ENCODE assay signal across 15 cellular contexts in the genomic region with DNA sequence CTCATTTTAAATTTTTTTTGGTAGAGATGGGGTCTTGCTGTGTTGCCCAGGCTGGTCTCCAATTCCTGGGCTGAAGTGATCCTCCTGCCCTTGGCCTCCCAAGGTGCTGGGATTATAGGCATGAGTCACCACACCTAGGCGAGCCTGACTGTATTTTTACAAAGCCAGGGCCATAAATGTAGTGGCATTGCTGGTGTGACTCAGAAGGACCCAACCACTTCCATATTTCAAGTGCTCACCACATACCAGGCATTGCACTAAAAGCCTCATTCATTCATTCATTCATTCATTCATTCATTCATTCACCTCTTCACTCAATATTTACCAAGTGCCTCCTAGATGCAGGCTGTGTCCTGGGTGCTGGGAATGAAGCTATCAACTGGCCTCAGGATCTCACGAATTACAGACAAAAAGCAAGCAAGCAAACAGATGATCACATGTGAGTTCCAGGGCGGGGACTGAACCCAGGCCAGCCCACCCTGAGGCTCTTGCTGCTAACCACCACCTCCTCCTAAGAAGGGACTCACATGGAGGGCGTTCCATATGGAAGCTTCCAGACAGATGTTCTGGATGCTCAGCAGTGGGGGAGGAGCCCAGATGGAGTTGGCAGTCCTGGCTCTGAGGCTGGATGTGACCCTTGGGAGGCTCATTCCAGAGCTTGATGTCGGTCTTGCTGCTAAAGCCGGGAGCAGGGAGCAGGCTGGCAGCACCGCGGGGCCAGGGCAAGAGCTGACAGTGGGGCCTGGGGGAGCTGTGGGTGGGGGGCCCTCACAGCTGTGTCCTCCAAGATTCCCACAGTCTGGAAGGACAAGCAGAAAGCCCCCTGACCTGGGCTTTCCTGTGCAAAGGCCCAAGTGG.
A peak's percentile ranks its signal among the peaks of the same experiment; 100 is the strongest.
DNase-seq lines count a peak whose midpoint lies in the region; ATAC-seq and TF ChIP-seq lines count a peak whose summit lies in the region.
"Had no signal": no experiment of that assay in that cellular context is flagged by ENCODE, and none has a peak within 500 bp of the region (broad histone marks: within the 10 kb centered on the region; RNA-seq: fewer than 3 reads in every experiment).

No MANE protein-coding gene starts in this region.

- H3K27ac ChIP-seq in HL-60 (replicated peaks) (no peak overlapping the region), RWPE2 (ENCODE audit: poor library complexity, severe bottlenecking) (no peak overlapping the region)
- H3K27ac ChIP-seq: heart left ventricle, pancreas had no signal

- no peaks in the 10 kb centered on the region for H3K9me3 ChIP-seq in RWPE2 (ENCODE audit: severe bottlenecking)
- H3K9me3 ChIP-seq: pancreas had no signal

- peak; percentile 46; the same call in 2 of the 3 replicates for ATAC-seq in RWPE2 (ENCODE audit: low read depth)
- no peak for ATAC-seq in GM21447 (IDR thresholded peaks at IDR 0.05; ENCODE audit: unreplicated experiment)
- ATAC-seq: pancreas; stimulated activated memory B cell treated with anti-CD40 and anti-IgM and Interleukin-4, amounts not matched to agents 10 μg/mL and 1 μg/mL and 100 μg/mL, for 72 hours had no signal

- TF ChIP-seq CTCF in HL-60 (IDR thresholded peaks at IDR 0.05; ENCODE audit: insufficient read depth, low read length), result no peak
- no peak for TF ChIP-seq CTCF in RWPE2 (IDR thresholded peaks at IDR 0.05; ENCODE audit: poor library complexity, severe bottlenecking)
- no peak for TF ChIP-seq CTCF in GM20000 (IDR thresholded peaks at IDR 0.05; ENCODE audit: extremely low read depth, missing control alignments)

- no peaks in the 10 kb centered on the region for H3K36me3 ChIP-seq in RWPE2 (ENCODE audit: low read depth)
- H3K36me3 ChIP-seq: heart left ventricle, pancreas had no signal

- no peaks in the 10 kb centered on the region for H3K4me1 ChIP-seq in RWPE2 (ENCODE audit: insufficient read depth, poor library complexity, severe bottlenecking)
- H3K4me1 ChIP-seq: heart left ventricle, pancreas had no signal

- H3K4me3 ChIP-seq in HL-60 (replicated peaks; ENCODE audit: insufficient read depth, low read length) (no peak overlapping the region), RWPE2 (ENCODE audit: severe bottlenecking) (no peak overlapping the region)
- H3K4me3 ChIP-seq: heart left ventricle, lung, pancreas had no signal

- in situ Hi-C loops in Caki2 (cut with HindIII; ENCODE audit: low pct_unique_long_range_greater_than_20kb, low sequenced_read_pairs), result no loop called here

- H3K27me3 ChIP-seq in HL-60 (ENCODE audit: insufficient read depth, poor library complexity, severe bottlenecking) (peaks cover 2% of the 10 kb centered on the region), RWPE2 (ENCODE audit: insufficient read depth, poor library complexity, severe bottlenecking) (no peaks in the 10 kb centered on the region)
- H3K27me3 ChIP-seq: pancreas had no signal

- DNase-seq in Caki2 (ENCODE audit: low read depth) (peak; percentile 35), HL-60 (ENCODE audit: low read depth in 1 of 2, low spot score in 1 of 2) (peak; percentile 6 to 24), RWPE2 (ENCODE audit: low spot score) (no peak), kidney tubule cell (ENCODE audit: low spot score) (peak; percentile 82), NCI-H2107 (lab: John Stamatoyannopoulos, UW) (no peak), GM20000 (ENCODE audit: low spot score) (no peak), epidermal melanocyte (ENCODE audit: insufficient read length, low spot score) (no peak)
- DNase-seq: effector CD4-positive, alpha-beta T cell; NCI-H2081 treated with DMSO at 0.1 percent for 48 hours; stimulated activated CD4-positive, alpha-beta T cell treated with anti-CD3 and anti-CD28 coated beads, Interleukin-2, amount 100 ng/mL, for 24 hours had no signal

Comparison
In these comparisons a context has a peak if more than half of its experiments do, and no peak if none do; other contexts are left out.
1. DNase-seq: peak in Caki2 (single experiment), HL-60 (2 of 2) and kidney tubule cell (single experiment); none in RWPE2 (single experiment), NCI-H2107 (single experiment), GM20000 (single experiment) and epidermal melanocyte (single experiment).